ENCODE assay signal across 1 cellular context in genomic region chr9:14326264-14326826, GRCh38.
A peak's percentile ranks its signal among the peaks of the same experiment; 100 is the strongest.
TF ChIP-seq lines count a peak whose summit lies in the region.

No MANE protein-coding gene starts in this region.

TF ChIP-seq in HEK293, 187 proteins besides CTCF, POLR2A, EP300 and RAD21 (continued from another document and continues in another):
- TF ChIP-seq PRDM2 (tag by site-specific recombination; IDR thresholded peaks at IDR 0.05; ENCODE audit: borderline replicate concordance) = no peak
- TF ChIP-seq ZNF26 (tag by site-specific recombination; IDR thresholded peaks at IDR 0.05) = no peak
- TF ChIP-seq KLF17 (tag by site-specific recombination; IDR thresholded peaks at IDR 0.05) = no peak
- no peak for TF ChIP-seq GLI2 (tag by site-specific recombination; IDR thresholded peaks at IDR 0.05; ENCODE audit: borderline replicate concordance, low read depth)
- peak; percentile 95 for TF ChIP-seq TSHZ1 (tag by site-specific recombination; IDR thresholded peaks at IDR 0.05; ENCODE audit: borderline replicate concordance)
- no peak for TF ChIP-seq ZNF426 (tag by site-specific recombination; IDR thresholded peaks at IDR 0.05)
- no peak for TF ChIP-seq KLF9 (tag by site-specific recombination; IDR thresholded peaks at IDR 0.05; ENCODE audit: low read depth)
- no peak for TF ChIP-seq GLI4 (tag by site-specific recombination; IDR thresholded peaks at IDR 0.05)
- no peak for TF ChIP-seq GLIS2 (tag by site-specific recombination; IDR thresholded peaks at IDR 0.05)
- no peak for TF ChIP-seq ZNF280D (tag by site-specific recombination; IDR thresholded peaks at IDR 0.05)
- peak; percentile 75 for TF ChIP-seq OVOL3 (tag by site-specific recombination; IDR thresholded peaks at IDR 0.05)
- TF ChIP-seq ZNF704 (tag by site-specific recombination; IDR thresholded peaks at IDR 0.05) = no peak
- TF ChIP-seq ZFP3 (tag by site-specific recombination; IDR thresholded peaks at IDR 0.05; ENCODE audit: low read depth) = no peak
- no peak for TF ChIP-seq ZNF140 (tag by site-specific recombination; IDR thresholded peaks at IDR 0.05)
- TF ChIP-seq KLF10 (tag by site-specific recombination; IDR thresholded peaks at IDR 0.05) = peak; percentile 58; the same call in 1 of the 2 replicates
- 0 out of 2 replicates have a peak, but pooled peaks have one; percentile 32 for TF ChIP-seq ZNF501 (tag by site-specific recombination; IDR thresholded peaks at IDR 0.05)
- TF ChIP-seq ZNF416 (tag by site-specific recombination; IDR thresholded peaks at IDR 0.05) = no peak
- TF ChIP-seq ZBTB48 (tag by site-specific recombination; IDR thresholded peaks at IDR 0.05) = no peak
- no peak for TF ChIP-seq ZNF518A (tag by site-specific recombination; conservative IDR thresholded peaks at IDR 0.05; ENCODE audit: low read depth)
- TF ChIP-seq ZBTB26 (tag by site-specific recombination; optimal IDR thresholded peaks at IDR 0.05) = no peak
- TF ChIP-seq ZXDB (tag by site-specific recombination; IDR thresholded peaks at IDR 0.05) = peak; percentile 85
- TF ChIP-seq ZNF335 (tag by site-specific recombination; conservative IDR thresholded peaks at IDR 0.05) = no peak
- no peak for TF ChIP-seq BCL6B (tag by site-specific recombination; IDR thresholded peaks at IDR 0.05)
- TF ChIP-seq ZNF623 (tag by site-specific recombination; IDR thresholded peaks at IDR 0.05) = peak; percentile 8; the same call in 1 of the 2 replicates
- TF ChIP-seq ZNF341 (tag by site-specific recombination; IDR thresholded peaks at IDR 0.05; ENCODE audit: low read depth) = no peak
- no peak for TF ChIP-seq ZNF664 (tag by site-specific recombination; IDR thresholded peaks at IDR 0.05)
- TF ChIP-seq ZNF16 (tag by site-specific recombination; IDR thresholded peaks at IDR 0.05; ENCODE audit: low read depth) = no peak
- TF ChIP-seq ZNF777 (tag by site-specific recombination; IDR thresholded peaks at IDR 0.05; ENCODE audit: borderline replicate concordance) = no peak
- TF ChIP-seq ZBTB8A (tag by site-specific recombination; IDR thresholded peaks at IDR 0.05) = peak; percentile 28
- TF ChIP-seq ZNF223 (tag by site-specific recombination; IDR thresholded peaks at IDR 0.05) = no peak
